In genomic region chr6:7538484-7538883, GRCh38 we compare ENCODE assay signal across 19 cellular contexts. TPM values are rescaled to one million over a fixed set of nuclear protein-coding genes. Genes with fewer than 3 reads are reported as not detected.
A peak's percentile ranks its signal among the peaks of the same experiment; 100 is the strongest.
DNase-seq lines count a peak whose midpoint lies in the region; ATAC-seq and TF ChIP-seq lines count a peak whose summit lies in the region.
"Had no signal": no experiment of that assay in that cellular context is flagged by ENCODE, and none has a peak within 500 bp of the region (broad histone marks: within the 10 kb centered on the region; RNA-seq: fewer than 3 reads in every experiment).

No MANE protein-coding gene starts in this region.

- H3K4ac ChIP-seq in IMR-90 (ENCODE audit: low read depth, low read length): peak overlapping the region; percentile 14; the same call in 1 of the 2 replicates

- TF ChIP-seq RAD21 in IMR-90 (IDR thresholded peaks at IDR 0.05; ENCODE audit: low read length): no peak

- CTCF ChIA-PET in MCF 10A (lab: Yijun Ruan, JAX): interaction anchor here (0.6 kb wide), 2 partner anchors 768 to 1219 kb away, joined by 3 to 5 read pairs; no protein-coding TSS in a partner anchor
- CTCF ChIA-PET in mammary epithelial cell (lab: Charles Lee; ENCODE audit: low non-redundant PET): no interaction called here
- CTCF ChIA-PET in IMR-90 (lab: Yijun Ruan, JAX): no interaction called here

- TF ChIP-seq CTCF in MCF 10A (IDR thresholded peaks at IDR 0.05; ENCODE audit: unreplicated experiment): no peak
- no peak for TF ChIP-seq CTCF in mammary epithelial cell (conservative IDR thresholded peaks at IDR 0.05 in 1 of 2, IDR thresholded peaks at IDR 0.05 in 1 of 2; ENCODE audit: extremely low read depth in 1 of 2, insufficient read depth in 1 of 2, low read depth in 1 of 2, low read length in 2 of 2)
- no peak for TF ChIP-seq CTCF in IMR-90 (conservative IDR thresholded peaks at IDR 0.05; ENCODE audit: low read depth, low read length)
- no peak for TF ChIP-seq CTCF in chondrocyte (IDR thresholded peaks at IDR 0.05)
- no peak for TF ChIP-seq CTCF in parathyroid adenoma (IDR thresholded peaks at IDR 0.05)

- POLR2A ChIA-PET in MCF 10A (lab: Yijun Ruan, JAX): interaction anchor here (0.8 to 29.8 kb wide), 5 partner anchors 10 to 114 kb away, joined by 3 to 872 read pairs (median 10); no protein-coding TSS in a partner anchor
- POLR2A ChIA-PET in IMR-90 (lab: Charles Lee; ENCODE audit: unreplicated experiment): no interaction called here

- H3K4me2 ChIP-seq in mammary epithelial cell (ENCODE audit: insufficient read depth, low read depth, low read length): no peak overlapping the region
- no peak overlapping the region for H3K4me2 ChIP-seq in IMR-90 (ENCODE audit: low read depth, low read length)
- no peak overlapping the region for H3K4me2 ChIP-seq in parathyroid adenoma (ENCODE audit: low read length)

- BruUV-seq in MCF 10A (replicated peaks; lab: Mats Ljungman, UMichigan) (no TSS peak), mammary epithelial cell (replicated peaks; lab: Mats Ljungman, UMichigan) (no TSS peak), IMR-90 (replicated peaks; lab: Mats Ljungman, UMichigan) (no TSS peak)

- H3K4me1 Mint-ChIP-seq in MCF 10A (ENCODE audit: insufficient read depth, unreplicated experiment): no peaks in the 10 kb centered on the region
- peaks cover 66% of the 10 kb centered on the region for H3K4me1 Mint-ChIP-seq in chondrocyte (ENCODE audit: low read depth)

- no peak overlapping the region for H4K91ac ChIP-seq in IMR-90 (ENCODE audit: insufficient read depth, low read depth, low read length)

- H4K5ac ChIP-seq in IMR-90 (ENCODE audit: low read depth, low read length): no peak overlapping the region

- no peak overlapping the region for H3K4me3 Mint-ChIP-seq in MCF 10A (ENCODE audit: unreplicated experiment)
- no peak overlapping the region for H3K4me3 Mint-ChIP-seq in chondrocyte (ENCODE audit: unreplicated experiment)
- H3K4me3 Mint-ChIP-seq: CD4-positive, CD25-positive, alpha-beta regulatory T cell had no signal

- no peak overlapping the region for H3K4me3 ChIP-seq in mammary epithelial cell (replicated peaks in 1 of 3; ENCODE audit: insufficient read depth in 1 of 3, low read depth in 2 of 3, low read length in 3 of 3)
- H3K4me3 ChIP-seq in IMR-90 (ENCODE audit: insufficient read depth, low read depth, low read length): no peak overlapping the region
- no peak overlapping the region for H3K4me3 ChIP-seq in parathyroid adenoma (ENCODE audit: low read depth, low read length)

- peak overlapping the region; percentile 2 for H2BK5ac ChIP-seq in IMR-90 (ENCODE audit: low read depth, low read length, poor library complexity, severe bottlenecking)

- peaks cover 19% of the 10 kb centered on the region for H3K36me3 Mint-ChIP-seq in MCF 10A (ENCODE audit: insufficient read depth, unreplicated experiment)
- peaks cover 2% of the 10 kb centered on the region for H3K36me3 Mint-ChIP-seq in chondrocyte (ENCODE audit: low read depth)
- H3K36me3 Mint-ChIP-seq: CD4-positive, CD25-positive, alpha-beta regulatory T cell had no signal

- H2BK20ac ChIP-seq in IMR-90 (ENCODE audit: low read depth, low read length): peak overlapping the region; percentile 2; the same call in 1 of the 2 replicates

- no peaks in the 10 kb centered on the region for H3K9me3 ChIP-seq in mammary epithelial cell (replicated peaks; ENCODE audit: insufficient read depth, low read length)
- no peaks in the 10 kb centered on the region for H3K9me3 ChIP-seq in IMR-90 (ENCODE audit: control insufficient read depth, insufficient read depth, low read length)
- H3K9me3 ChIP-seq in parathyroid adenoma (ENCODE audit: control insufficient read depth, low read length): no peaks in the 10 kb centered on the region

- ATAC-seq in IMR-90 (ENCODE audit: low read depth): no peak
- ATAC-seq in GM21515 (IDR thresholded peaks at IDR 0.05; ENCODE audit: unreplicated experiment): no peak

- no peak overlapping the region for H2BK120ac ChIP-seq in IMR-90 (ENCODE audit: low read depth, low read length)

- H3K9me3 Mint-ChIP-seq in MCF 10A (ENCODE audit: unreplicated experiment) (no peaks in the 10 kb centered on the region), chondrocyte (ENCODE audit: low read depth) (no peaks in the 10 kb centered on the region)
- H3K9me3 Mint-ChIP-seq: CD4-positive, CD25-positive, alpha-beta regulatory T cell had no signal

- H3K27me3 ChIP-seq in mammary epithelial cell (ENCODE audit: insufficient read depth, low read length) (no peaks in the 10 kb centered on the region), IMR-90 (ENCODE audit: control insufficient read depth, insufficient read depth, low read length) (peaks cover 12% of the 10 kb centered on the region; the same call in 1 of the 2 replicates), parathyroid adenoma (ENCODE audit: control insufficient read depth, insufficient read depth, low read length) (no peaks in the 10 kb centered on the region)

- H3K27ac Mint-ChIP-seq in MCF 10A (ENCODE audit: low read depth, unreplicated experiment): peak overlapping the region; percentile 13
- peak overlapping the region; percentile 42 for H3K27ac Mint-ChIP-seq in chondrocyte (ENCODE audit: unreplicated experiment)
- H3K27ac Mint-ChIP-seq: CD4-positive, CD25-positive, alpha-beta regulatory T cell had no signal

- no peak overlapping the region for H3K56ac ChIP-seq in IMR-90 (ENCODE audit: extremely low read depth, insufficient read depth, low read length)

- no peak for TF ChIP-seq POLR2A in IMR-90 (IDR thresholded peaks at IDR 0.05; ENCODE audit: low read depth, low read length)

- H3K18ac ChIP-seq in IMR-90 (ENCODE audit: low read depth, low read length): no peak overlapping the region

- H2BK15ac ChIP-seq in IMR-90 (ENCODE audit: low read depth, low read length): no peak overlapping the region; the same call in 2 of the 3 replicates

- H3K4me1 ChIP-seq in mammary epithelial cell (ENCODE audit: insufficient read depth, low read length): peaks cover 15% of the 10 kb centered on the region
- peaks cover 6% of the 10 kb centered on the region for H3K4me1 ChIP-seq in IMR-90 (ENCODE audit: control insufficient read depth, insufficient read depth, low read length)
- H3K4me1 ChIP-seq in parathyroid adenoma: no peaks in the 10 kb centered on the region

- WGBS in mammary epithelial cell (ENCODE audit: low coverage, missing lambda C conversion rate): 100% methylated on average over 5 of the region's 5 CpGs
- no CpG with 5 or more reads among the region's 5 CpGs for WGBS in IMR-90 (ENCODE audit: extremely low coverage in 2 of 2, insufficient read length in 1 of 2), 2 experiments

- peaks cover 5% of the 10 kb centered on the region; the same call in 1 of the 2 replicates for H3K9me1 ChIP-seq in IMR-90 (ENCODE audit: insufficient read depth, low read length)

- H3K79me2 ChIP-seq in mammary epithelial cell (ENCODE audit: insufficient read depth, low read length): peaks cover 20% of the 10 kb centered on the region
- no peaks in the 10 kb centered on the region for H3K79me2 ChIP-seq in parathyroid adenoma

- H2AK9ac ChIP-seq in IMR-90 (replicated peaks; ENCODE audit: low read depth, low read length, poor library complexity): no peak overlapping the region

- H3K14ac ChIP-seq in IMR-90 (replicated peaks; ENCODE audit: low read depth, low read length): no peak overlapping the region

- peaks cover 0 to 6% of the 10 kb centered on the region in 2 experiments; a peak in 1 of 4 replicates for H3K79me1 ChIP-seq in IMR-90 (ENCODE audit: low read depth in 1 of 2, low read length in 2 of 2)

- H3K23ac ChIP-seq in IMR-90 (ENCODE audit: low read depth, low read length): no peak overlapping the region

- intact Hi-C loops in MCF 10A (cut with micrococcal nuclease): no loop called here
- intact Hi-C loops in mammary epithelial cell (cut with micrococcal nuclease): no loop called here
- intact Hi-C loops in IMR-90 (cut with micrococcal nuclease): no loop called here

- H3K27ac ChIP-seq in mammary epithelial cell (ENCODE audit: insufficient read depth, low read depth, low read length) (no peak overlapping the region), IMR-90 (ENCODE audit: insufficient read depth, low read length) (no peak overlapping the region), parathyroid adenoma (peak overlapping the region; percentile 15)
- H3K27ac ChIP-seq: 22Rv1 had no signal

- no peaks in the 10 kb centered on the region for H3K36me3 ChIP-seq in mammary epithelial cell (ENCODE audit: insufficient read depth, low read length)
- no peaks in the 10 kb centered on the region for H3K36me3 ChIP-seq in IMR-90 (ENCODE audit: control insufficient read depth, insufficient read depth, low read length)
- H3K36me3 ChIP-seq in parathyroid adenoma (ENCODE audit: control insufficient read depth, insufficient read depth, low read length): no peaks in the 10 kb centered on the region

- dilution Hi-C loops in mammary epithelial cell (cut with HindIII; ENCODE audit: low sequenced_read_pairs) (no loop called here), IMR-90 (cut with HindIII; ENCODE audit: low sequenced_read_pairs, unreplicated experiment) (no loop called here)

- no peak overlapping the region for H2AK5ac ChIP-seq in IMR-90 (ENCODE audit: low read depth, low read length)

- no peaks in the 10 kb centered on the region for H3K27me3 Mint-ChIP-seq in MCF 10A (ENCODE audit: insufficient read depth, unreplicated experiment)
- H3K27me3 Mint-ChIP-seq in chondrocyte (ENCODE audit: low read depth): no peaks in the 10 kb centered on the region

- H3K9ac ChIP-seq in mammary epithelial cell (ENCODE audit: insufficient read depth, low read length): no peak overlapping the region
- H3K9ac ChIP-seq in IMR-90 (ENCODE audit: low read depth, low read length): no peak overlapping the region
- no peak overlapping the region for H3K9ac ChIP-seq in parathyroid adenoma

- no peak overlapping the region for H2AFZ ChIP-seq in mammary epithelial cell (ENCODE audit: low read depth, low read length)
- no peak overlapping the region for H2AFZ ChIP-seq in IMR-90 (replicated peaks; ENCODE audit: low read length, poor library complexity)
- H2AFZ ChIP-seq in parathyroid adenoma: peak overlapping the region; percentile 47

- no peaks in the 10 kb centered on the region for H4K20me1 ChIP-seq in mammary epithelial cell (ENCODE audit: insufficient read depth, low read length)
- no peaks in the 10 kb centered on the region for H4K20me1 ChIP-seq in IMR-90 (ENCODE audit: insufficient read depth, low read length)

- no peak overlapping the region for H4K8ac ChIP-seq in IMR-90 (ENCODE audit: low read depth in 2 of 2, low read length in 2 of 2)

- in situ Hi-C loops in mammary epithelial cell (cut with MboI; ENCODE audit: low sequenced_read_pairs in 2 of 2) (no loop called here), IMR-90 (cut with MboI; ENCODE audit: low sequenced_read_pairs) (no loop called here)

- DNase-seq in MCF 10A (ENCODE audit: unreplicated experiment) (no peak), mammary epithelial cell (no peak), IMR-90 (no peak), chondrocyte (ENCODE audit: low spot score) (no peak), NCI-H345 (lab: John Stamatoyannopoulos, UW) (no peak), AG08395 (ENCODE audit: low spot score) (no peak)
- DNase-seq: CD4-positive, CD25-positive, alpha-beta regulatory T cell; GF-D8; H7; NCI-H1105; NCI-H2081; NCI-H2171 treated with DMSO at 0.1 percent for 48 hours; NCI-H446 treated with DMSO at 0.1 percent for 48 hours; NCI-H69; NK-92 treated with Interleukin-12 subunit alpha and Interleukin-12 subunit beta, amount 100 ng/mL, for 24 hours; SHP77 had no signal

RNA-seq across cellular contexts. Expression of gene DSP, which starts 3.0 kb away (rescaled TPM):
- total RNA-seq in MCF 10A (2022) (163 and 227 TPM in 2 replicates), mammary epithelial cell (100 to 1,000 TPM; 397 to 468 TPM), IMR-90 (2012; rRNA removed) (20.1 and 23.6 TPM in 2 replicates), chondrocyte (464 to 589 TPM (median 471 TPM) in 3 replicates)
- polyA plus RNA-seq in mammary epithelial cell (93.5 TPM), IMR-90 (2012; rRNA removed) (6.8 and 7.1 TPM in 2 replicates)
- 473 TPM for polyA minus RNA-seq in mammary epithelial cell
- 2.5 and 2.9 TPM in 2 replicates for polyA plus RNA-seq in IMR-90 (2012; cell fraction: cytosol; rRNA removed)
- polyA plus RNA-seq in IMR-90 (2012; cell fraction: nucleus; rRNA removed; ENCODE audit: low replicate concordance): 4.1 and 10.9 TPM in 2 replicates
- total RNA-seq: CD4-positive, CD25-positive, alpha-beta regulatory T cell had no signal

RNA-seq across cellular contexts. Expression of gene SNRNP48, which starts 51.5 kb away (rescaled TPM):
- total RNA-seq in MCF 10A (2022) (10.2 and 11.2 TPM in 2 replicates), mammary epithelial cell (10 to 100 TPM in 1 of 2 donors, 1 to 10 TPM in 1; 8.8 to 11.7 TPM), IMR-90 (2012; rRNA removed) (5.2 and 9.4 TPM in 2 replicates), chondrocyte (9.6 to 16.0 TPM (median 9.7 TPM) in 3 replicates)
- polyA plus RNA-seq in mammary epithelial cell (5.6 TPM), IMR-90 (2012; rRNA removed) (4.0 and 6.2 TPM in 2 replicates)
- 0.47 TPM for polyA minus RNA-seq in mammary epithelial cell
- polyA plus RNA-seq in IMR-90 (2012; cell fraction: cytosol; rRNA removed): 0.92 and 1.0 TPM in 2 replicates
- 3.8 and 13.3 TPM in 2 replicates for polyA plus RNA-seq in IMR-90 (2012; cell fraction: nucleus; rRNA removed; ENCODE audit: low replicate concordance)
